In genomic region chr1:177216587-177217202, GRCh38 we compare ENCODE assay signal across 11 cellular contexts. TPM values are rescaled to one million over a fixed set of nuclear protein-coding genes. Genes with fewer than 3 reads are reported as not detected.
"Had no signal": no experiment of that assay in that cellular context is flagged by ENCODE, and none has a peak within 500 bp of the region (broad histone marks: within the 10 kb centered on the region; RNA-seq: fewer than 3 reads in every experiment).

No MANE protein-coding gene starts in this region.

- H3K4me2 ChIP-seq: GM23338, KMS-11 had no signal

- H3K27ac ChIP-seq: KMS-11 had no signal

- H3K9ac ChIP-seq: KMS-11 had no signal

- H3K4me3 ChIP-seq: GM23338 had no signal

- ATAC-seq: GM23338 had no signal

- DNase-seq: H9, HCEC 1CT, HFFc6, Karpas-422, KBM-7 had no signal

- FAIRE-seq: H1, H54, HTR-8/SVneo had no signal

RNA-seq across cellular contexts. Expression of gene BRINP2, which starts 45.9 kb away (rescaled TPM):
- total RNA-seq: H9, HFFc6, HT-29 had no signal

RNA-seq across cellular contexts. Expression of gene ASTN1, which starts 52.2 kb away (rescaled TPM):
- total RNA-seq: HFFc6, HT-29 had no signal
